In genomic region chr12:4273651-4274395, GRCh38 we compare ENCODE assay signal across 8 cellular contexts. TPM values are rescaled to one million over a fixed set of nuclear protein-coding genes. Genes with fewer than 3 reads are reported as not detected.
A peak's percentile ranks its signal among the peaks of the same experiment; 100 is the strongest.
DNase-seq lines count a peak whose midpoint lies in the region; ATAC-seq and TF ChIP-seq lines count a peak whose summit lies in the region.

Gene CCND2, plus strand, starts transcription at chr12:4273762. Its CDS starts 279 bp downstream, at chr12:4274041.

- H3K9me3 ChIP-seq in mononuclear cell (ENCODE audit: low read depth, low read length): no peaks in the 10 kb centered on the region

- H3K4me1 ChIP-seq in mononuclear cell (ENCODE audit: insufficient read depth, low read length): peaks cover 81% of the 10 kb centered on the region

- no peak for TF ChIP-seq CTCF in NB4 (IDR thresholded peaks at IDR 0.05; ENCODE audit: low read depth, low read length)

- ATAC-seq in GM19397 (IDR thresholded peaks at IDR 0.05; ENCODE audit: unreplicated experiment) (peak; percentile 22), GM18868 (IDR thresholded peaks at IDR 0.05; ENCODE audit: unreplicated experiment) (no peak)

- peak within 1 kb of the TSS; percentile 93 for H3K4me3 ChIP-seq in NB4 (ENCODE audit: low read depth, low read length)
- H3K4me3 ChIP-seq in mononuclear cell (ENCODE audit: low read length): peak within 1 kb of the TSS; percentile 72

- peak; percentile 60 to 61 for DNase-seq in AML-193 (lab: John Stamatoyannopoulos, UW)
- DNase-seq in NB4 (ENCODE audit: low read depth): peak; percentile 97
- DNase-seq in activated T-cell treated with anti-CD3 and anti-CD28 coated beads, Interleukin-2, amount 50 U/mL, for 1 hour: peak; percentile 73
- peak; percentile 71 to 75 for DNase-seq in erythroblast (lab: John Stamatoyannopoulos, UW)
- DNase-seq in stimulated activated CD8-positive, alpha-beta memory T cell treated with anti-CD3 and anti-CD28 coated beads, Interleukin-4, amount 100 ng/mL, for 24 hours (ENCODE audit: low read depth): peak; percentile 72

- H3K27me3 ChIP-seq in mononuclear cell (ENCODE audit: insufficient read depth, low read length): peaks cover 7% of the 10 kb centered on the region

- TF ChIP-seq POLR2A in NB4 (IDR thresholded peaks at IDR 0.05; ENCODE audit: extremely low read depth, insufficient read length) (peak; percentile 94), erythroblast (IDR thresholded peaks at IDR 0.05; ENCODE audit: low read length) (peak; percentile 87)

RNA-seq across cellular contexts. Expression of gene CCND2, which starts in this region (rescaled TPM):
- 60.7 TPM for total RNA-seq in mononuclear cell
